In genomic region chr1:101293461-101294045, GRCh38 we compare ENCODE assay signal across 8 cellular contexts. TPM values are rescaled to one million over a fixed set of nuclear protein-coding genes. Genes with fewer than 3 reads are reported as not detected.
A peak's percentile ranks its signal among the peaks of the same experiment; 100 is the strongest.
DNase-seq lines count a peak whose midpoint lies in the region; ATAC-seq and TF ChIP-seq lines count a peak whose summit lies in the region.

No MANE protein-coding gene starts in this region.

- POLR2A ChIA-PET in MCF 10A (lab: Yijun Ruan, JAX): no interaction called here

- H3K27ac ChIP-seq in mammary epithelial cell (ENCODE audit: insufficient read depth, low read depth, low read length) (no peak overlapping the region), stomach (no peak overlapping the region)

- dilution Hi-C loops in mammary epithelial cell (cut with HindIII; ENCODE audit: low sequenced_read_pairs): no loop called here

- no peaks in the 10 kb centered on the region for H3K36me3 ChIP-seq in mammary epithelial cell (ENCODE audit: insufficient read depth, low read length)
- H3K36me3 ChIP-seq in stomach: no peaks in the 10 kb centered on the region

- H2AFZ ChIP-seq in mammary epithelial cell (ENCODE audit: low read depth, low read length): peak overlapping the region; percentile 30

- peaks cover 11% of the 10 kb centered on the region for H3K4me1 Mint-ChIP-seq in MCF 10A (ENCODE audit: insufficient read depth, unreplicated experiment)
- H3K4me1 Mint-ChIP-seq in activated T-cell treated with anti-CD3 and anti-CD28 coated beads, Interleukin-2, amount 50 U/mL, for 4 hours (ENCODE audit: low read depth): peaks cover 79% of the 10 kb centered on the region

- H3K9me3 Mint-ChIP-seq in MCF 10A (ENCODE audit: unreplicated experiment): no peaks in the 10 kb centered on the region
- no peaks in the 10 kb centered on the region for H3K9me3 Mint-ChIP-seq in activated T-cell treated with anti-CD3 and anti-CD28 coated beads, Interleukin-2, amount 50 U/mL, for 4 hours

- intact Hi-C loops in mammary epithelial cell (cut with micrococcal nuclease): no loop called here
- intact Hi-C loops in MCF 10A (cut with micrococcal nuclease): no loop called here
- intact Hi-C loops in stomach (cut with DNase I; ENCODE audit: low total_unique reads): loop anchor here (10.0 kb wide), 1 partner anchor 379 kb away; no protein-coding TSS in a partner anchor

- H3K4me3 Mint-ChIP-seq in MCF 10A (ENCODE audit: unreplicated experiment): no peak overlapping the region
- H3K4me3 Mint-ChIP-seq in activated T-cell treated with anti-CD3 and anti-CD28 coated beads, Interleukin-2, amount 50 U/mL, for 4 hours: no peak overlapping the region

- no peak for TF ChIP-seq CTCF in mammary epithelial cell (conservative IDR thresholded peaks at IDR 0.05 in 1 of 2, IDR thresholded peaks at IDR 0.05 in 1 of 2; ENCODE audit: extremely low read depth in 1 of 2, insufficient read depth in 1 of 2, low read depth in 1 of 2, low read length in 2 of 2)
- no peak for TF ChIP-seq CTCF in MCF 10A (IDR thresholded peaks at IDR 0.05; ENCODE audit: unreplicated experiment)
- no peak for TF ChIP-seq CTCF in stomach (IDR thresholded peaks at IDR 0.05)

- H3K27me3 Mint-ChIP-seq in MCF 10A (ENCODE audit: insufficient read depth, unreplicated experiment): peaks cover 11% of the 10 kb centered on the region
- H3K27me3 Mint-ChIP-seq in activated T-cell treated with anti-CD3 and anti-CD28 coated beads, Interleukin-2, amount 50 U/mL, for 4 hours (ENCODE audit: low read depth): no peaks in the 10 kb centered on the region

- peak; percentile 65 for ATAC-seq in HG03378 (IDR thresholded peaks at IDR 0.05; ENCODE audit: unreplicated experiment)
- ATAC-seq in activated T-cell treated with anti-CD3 and anti-CD28 coated beads, Interleukin-2, amount 50 U/mL, for 4 hours: peak; percentile 62 to 71

- no peak overlapping the region for H3K9ac ChIP-seq in mammary epithelial cell (ENCODE audit: insufficient read depth, low read length)

- H3K36me3 Mint-ChIP-seq in MCF 10A (ENCODE audit: insufficient read depth, unreplicated experiment): no peaks in the 10 kb centered on the region
- no peaks in the 10 kb centered on the region for H3K36me3 Mint-ChIP-seq in activated T-cell treated with anti-CD3 and anti-CD28 coated beads, Interleukin-2, amount 50 U/mL, for 4 hours (ENCODE audit: insufficient read depth)

- H4K20me1 ChIP-seq in mammary epithelial cell (ENCODE audit: insufficient read depth, low read length): no peaks in the 10 kb centered on the region

- TF ChIP-seq EP300 in stomach (IDR thresholded peaks at IDR 0.05): no peak

- in situ Hi-C loops in mammary epithelial cell (cut with MboI; ENCODE audit: low sequenced_read_pairs in 2 of 2): loop anchor here in 1 of 2 donors (10.0 kb wide), 1 partner anchor 369 kb away; no protein-coding TSS in a partner anchor

- CTCF ChIA-PET in mammary epithelial cell (lab: Charles Lee; ENCODE audit: low non-redundant PET) (no interaction called here), MCF 10A (lab: Yijun Ruan, JAX) (interaction anchor here (0.7 to 1.8 kb wide), 9 partner anchors 9 to 375 kb away, joined by 3 to 6 read pairs (median 4); no protein-coding TSS in a partner anchor)

- no peak overlapping the region for H3K27ac Mint-ChIP-seq in MCF 10A (ENCODE audit: low read depth, unreplicated experiment)

- H3K4me3 ChIP-seq in mammary epithelial cell (replicated peaks in 1 of 3; ENCODE audit: insufficient read depth in 1 of 3, low read depth in 2 of 3, low read length in 3 of 3) (no peak overlapping the region), stomach (no peak overlapping the region)

- H3K4me1 ChIP-seq in mammary epithelial cell (ENCODE audit: insufficient read depth, low read length): peaks cover 18% of the 10 kb centered on the region
- peaks cover 0 to 13% (median 2%) of the 10 kb centered on the region in 4 donors for H3K4me1 ChIP-seq in stomach

- H3K4me2 ChIP-seq in mammary epithelial cell (ENCODE audit: insufficient read depth, low read depth, low read length): no peak overlapping the region

- H3K9me3 ChIP-seq in mammary epithelial cell (replicated peaks; ENCODE audit: insufficient read depth, low read length) (no peaks in the 10 kb centered on the region), stomach (no peaks in the 10 kb centered on the region)

- WGBS in mammary epithelial cell (ENCODE audit: low coverage, missing lambda C conversion rate): 45% methylated on average over 4 of the region's 4 CpGs
- 70 to 86% (median 78%) methylated on average over 4 of the region's 4 CpGs for WGBS in stomach, 5 donors

- no peaks in the 10 kb centered on the region for H3K79me2 ChIP-seq in mammary epithelial cell (ENCODE audit: insufficient read depth, low read length)

- DNase-seq in mammary epithelial cell: peak; percentile 90
- DNase-seq in MCF 10A (ENCODE audit: unreplicated experiment): no peak
- peak; percentile 37 for DNase-seq in activated T-cell treated with anti-CD3 and anti-CD28 coated beads, Interleukin-2, amount 50 U/mL, for 4 hours
- peak; percentile 15 to 65 for DNase-seq in stimulated activated CD4-positive, alpha-beta T cell treated with anti-CD3 and anti-CD28 coated beads, Interleukin-4, amount 100 ng/mL, for 4 hours
- no peak for DNase-seq in germinal center (ENCODE audit: low spot score)
- DNase-seq in GF-D8 (lab: John Stamatoyannopoulos, UW): no peak
- no peak for DNase-seq in stomach

- H3K27me3 ChIP-seq in mammary epithelial cell (ENCODE audit: insufficient read depth, low read length): peaks cover 4% of the 10 kb centered on the region
- H3K27me3 ChIP-seq in stomach: peaks cover 0 to 10% (median 0%) of the 10 kb centered on the region in 3 donors

- no peak for TF ChIP-seq POLR2A in stomach (IDR thresholded peaks at IDR 0.05)

- BruUV-seq in mammary epithelial cell (replicated peaks; lab: Mats Ljungman, UMichigan): no TSS peak
- BruUV-seq in MCF 10A (replicated peaks; lab: Mats Ljungman, UMichigan): no TSS peak

RNA-seq across cellular contexts. Expression of gene S1PR1, which starts 56.7 kb away (rescaled TPM):
- total RNA-seq in mammary epithelial cell (1 to 10 TPM; 3.7 to 4.2 TPM), MCF 10A (2022) (0.52 and 0.86 TPM in 2 replicates), stomach (10 to 100 TPM in 3 of 5 donors, 1 to 10 TPM in 2; 5.8 to 54.0 (median 14.3) TPM)
- polyA plus RNA-seq in mammary epithelial cell (11.5 TPM), stomach (10 to 100 TPM in 1 of 3 donors, 1 to 10 TPM in 2; 3.7 to 11.6 (median 8.4) TPM)
- 16.4 TPM for polyA minus RNA-seq in mammary epithelial cell
- 100 to 1,000 TPM in 2 of 3 donors, 10 to 100 TPM in 1; 97.7 to 112 (median 111) TPM for total RNA-seq in activated T-cell treated with anti-CD3 and anti-CD28 coated beads, Interleukin-2, amount 50 U/mL, for 4 hours

Comparison
In these comparisons a context has a peak if more than half of its experiments do, and no peak if none do; other contexts are left out.
1. DNase-seq: peak in mammary epithelial cell (single experiment), activated T-cell treated with anti-CD3 and anti-CD28 coated beads, Interleukin-2, amount 50 U/mL, for 4 hours (single experiment) and stimulated activated CD4-positive, alpha-beta T cell treated with anti-CD3 and anti-CD28 coated beads, Interleukin-4, amount 100 ng/mL, for 4 hours (2 of 2); none in MCF 10A (single experiment), germinal center (single experiment), GF-D8 (single experiment) and stomach (single experiment).